ENCODE assay signal across 24 cellular contexts in the genomic region with DNA sequence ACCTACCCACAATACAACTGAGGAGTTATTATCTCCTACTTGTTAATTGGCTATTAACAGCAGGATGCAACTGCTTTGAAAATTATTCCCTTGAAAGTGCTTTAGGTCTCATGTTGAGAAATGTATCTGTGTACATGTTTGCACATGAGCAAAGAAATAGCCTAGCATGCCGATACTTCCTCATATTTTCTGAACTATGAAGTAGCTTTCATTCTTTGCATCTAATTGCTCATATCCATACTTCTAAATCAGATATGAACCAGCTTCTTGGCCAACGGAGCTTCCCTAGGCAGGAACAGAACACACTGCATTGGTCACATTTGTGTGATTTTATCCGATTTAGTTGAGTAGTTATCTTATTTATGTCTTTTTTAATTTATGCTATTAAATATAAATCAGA.
"Had no signal": no experiment of that assay in that cellular context is flagged by ENCODE, and none has a peak within 500 bp of the region (broad histone marks: within the 10 kb centered on the region; RNA-seq: fewer than 3 reads in every experiment).

No MANE protein-coding gene starts in this region.

- H3K4me1 ChIP-seq: gastrocnemius medialis, heart right ventricle, lower lobe of right lung had no signal

- H3K36me3 Mint-ChIP-seq: naive thymus-derived CD4-positive, alpha-beta T cell had no signal

- H3K27ac Mint-ChIP-seq: effector memory CD8-positive, alpha-beta T cell; endodermal cell; mesothelial cell of epicardium; naive thymus-derived CD4-positive, alpha-beta T cell had no signal

- DNase-seq: dermis blood vessel endothelial cell; dorsolateral prefrontal cortex; effector CD4-positive, alpha-beta T cell; effector memory CD8-positive, alpha-beta T cell; endodermal cell; erythroblast; foreskin melanocyte; gastrocnemius medialis; glutamatergic neuron; head of caudate nucleus; heart right ventricle; hippocampal formation; kidney; kidney glomerular epithelial cell; left colon; left ventricle myocardium superior; lower lobe of right lung; mesenchymal stem cell; naive thymus-derived CD4-positive, alpha-beta T cell had no signal

- FAIRE-seq: colon, endometrium, islet of Langerhans, kidney had no signal

- H3K27me3 ChIP-seq: gastrocnemius medialis, heart right ventricle had no signal

- H3K36me3 ChIP-seq: gastrocnemius medialis, heart right ventricle, lower lobe of right lung had no signal

- H3K27ac ChIP-seq: coronary artery, dorsolateral prefrontal cortex, gastrocnemius medialis, heart right ventricle, lower lobe of right lung had no signal

- H3K4me3 Mint-ChIP-seq: effector memory CD8-positive, alpha-beta T cell; endodermal cell; mesothelial cell of epicardium; naive thymus-derived CD4-positive, alpha-beta T cell had no signal

- H3K4me1 Mint-ChIP-seq: mesothelial cell of epicardium; naive thymus-derived CD4-positive, alpha-beta T cell had no signal

- H3K4me3 ChIP-seq: coronary artery, dorsolateral prefrontal cortex, gastrocnemius medialis, heart right ventricle, lower lobe of right lung had no signal
